In the genomic region with DNA sequence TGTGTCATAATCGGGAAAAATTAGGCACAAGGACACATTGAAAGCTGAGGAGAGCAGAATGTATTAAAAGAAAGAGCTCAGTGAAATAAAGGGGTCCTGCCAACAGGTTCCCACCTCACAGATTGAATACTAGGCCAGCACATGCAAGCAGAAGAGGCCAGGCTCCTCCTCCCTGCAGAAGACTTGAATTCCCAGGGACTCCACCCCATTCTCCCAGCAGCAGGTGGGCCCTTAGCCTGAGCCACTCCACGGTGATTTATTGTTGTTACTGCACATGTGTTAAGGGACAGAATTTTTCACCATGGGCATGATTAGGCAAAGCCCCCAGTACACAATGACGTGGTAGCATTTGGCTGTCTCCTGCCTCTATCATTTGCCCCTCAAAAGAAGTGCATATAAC, we compare ENCODE assay signal across 19 cellular contexts.
DNase-seq lines count a peak whose midpoint lies in the region; ATAC-seq, FAIRE-seq and TF ChIP-seq lines count a peak whose summit lies in the region.
"Had no signal": no experiment of that assay in that cellular context is flagged by ENCODE, and none has a peak within 500 bp of the region (broad histone marks: within the 10 kb centered on the region; RNA-seq: fewer than 3 reads in every experiment).

No MANE protein-coding gene starts in this region.

- H3K14ac ChIP-seq in H9 (ENCODE audit: insufficient read depth, low read length), result no peak overlapping the region

- H4K8ac ChIP-seq in H9 (replicated peaks; ENCODE audit: insufficient read length, low read depth, low read length), result no peak overlapping the region

- H4K5ac ChIP-seq in H9 (ENCODE audit: insufficient read length, low read depth, low read length), result no peak overlapping the region

- H3K4me1 Mint-ChIP-seq in H9 (peaks cover 5 to 8% of the 10 kb centered on the region in 2 experiments), WTC11 (0 out of 2 replicates have a peak, but pooled peaks cover 3% of the 10 kb centered on the region)

- H2BK12ac ChIP-seq in H9 (ENCODE audit: insufficient read length, low read depth, low read length), result no peak overlapping the region

- no TSS peak for BruUV-seq in A673 (replicated peaks; lab: Mats Ljungman, UMichigan)

- H2AK5ac ChIP-seq in H9 (ENCODE audit: insufficient read length, low read length), result no peak overlapping the region

- FAIRE-seq in HTR-8/SVneo (lab: Jason Lieb, UNC), result no peak
- FAIRE-seq: GM19239 had no signal

- H2AFZ ChIP-seq in H9 (ENCODE audit: low read length), result no peak overlapping the region

- no peak overlapping the region for H3K23ac ChIP-seq in H9 (ENCODE audit: insufficient read length, low read depth, low read length)

- WGBS in H9 (ENCODE audit: extremely low coverage, insufficient read length, low lambda C conversion rate), result no CpG with 5 or more reads among the region's 3 CpGs
- 65 to 69% methylated on average over 3 of the region's 3 CpGs for WGBS in thyroid gland, 2 donors

- H2BK120ac ChIP-seq in H9 (ENCODE audit: low read depth, low read length, poor library complexity, severe bottlenecking), result no peak overlapping the region

- H3K4me3 Mint-ChIP-seq in H9 (no peak overlapping the region), WTC11 (no peak overlapping the region)
- H3K4me3 Mint-ChIP-seq: T-helper 2 cell treated with Interferon-gamma antibody and Interleukin-4, amounts not matched to agents 5 μg/mL and 100 μg/mL, for 36 hours had no signal

- DNase-seq in A673 (ENCODE audit: low spot score), result peak; percentile 32
- peak; percentile 32 for DNase-seq in H9
- DNase-seq in NCI-H524 (lab: John Stamatoyannopoulos, UW), result peak; percentile 68 to 89
- peak; percentile 14 for DNase-seq in WTC11 (ENCODE audit: low spot score)
- DNase-seq in UCSD-AML1 (lab: John Stamatoyannopoulos, UW; ENCODE audit: unreplicated experiment), result no peak
- DNase-seq in thyroid gland, result no peak
- DNase-seq in HTR-8/SVneo (ENCODE audit: insufficient read length, low spot score), result no peak
- no peak for DNase-seq in left cardiac atrium
- DNase-seq: Caco-2, DMS53, NCI-H146, NCI-H2081 treated with DMSO at 0.1 percent for 48 hours, NCI-H526, PC-3 had no signal

- H3K9me3 Mint-ChIP-seq in H9 (peaks cover 0 to 11% of the 10 kb centered on the region in 2 experiments; a peak in 2 of 5 replicates), WTC11 (peaks cover 34% of the 10 kb centered on the region)

- ATAC-seq in WTC11 (peak; percentile 60), left cardiac atrium (no peak)
- ATAC-seq: PC-3 had no signal

- H4K91ac ChIP-seq in H9 (ENCODE audit: insufficient read length, low read depth, low read length), result no peak overlapping the region

- H3K27ac Mint-ChIP-seq in H9 (no peak overlapping the region), WTC11 (no peak overlapping the region)
- H3K27ac Mint-ChIP-seq: T-helper 2 cell treated with Interferon-gamma antibody and Interleukin-4, amounts not matched to agents 5 μg/mL and 100 μg/mL, for 36 hours had no signal

- H3K4me3 ChIP-seq in A673 (ENCODE audit: low read depth, low read length, poor library complexity, severe bottlenecking), result no peak overlapping the region
- no peak overlapping the region for H3K4me3 ChIP-seq in thyroid gland (replicated peaks in 1 of 3)
- H3K4me3 ChIP-seq: HAP-1 had no signal

- H3K9me3 ChIP-seq in A673 (ENCODE audit: low read depth, low read length, poor library complexity, severe bottlenecking) (peaks cover 10% of the 10 kb centered on the region), H9 (ENCODE audit: control insufficient read depth, low read depth, low read length) (no peaks in the 10 kb centered on the region), thyroid gland (no peaks in the 10 kb centered on the region)
- H3K9me3 ChIP-seq: HAP-1 had no signal

- H2BK20ac ChIP-seq in H9 (ENCODE audit: low read depth, low read length, poor library complexity, severe bottlenecking), result no peak overlapping the region

- H3K4ac ChIP-seq in H9 (ENCODE audit: low read depth, low read length), result no peak overlapping the region

- H3K79me1 ChIP-seq in H9 (ENCODE audit: insufficient read depth, low read depth, low read length, poor library complexity, severe bottlenecking), result no peaks in the 10 kb centered on the region

- CTCF ChIA-PET in A673 (lab: Charles Lee) (no interaction called here), WTC11 (lab: Charles Lee) (no interaction called here)

- H3K36me3 ChIP-seq in A673 (ENCODE audit: insufficient read depth, low read length, poor library complexity, severe bottlenecking) (no peaks in the 10 kb centered on the region), thyroid gland (no peaks in the 10 kb centered on the region)
- H3K36me3 ChIP-seq: HAP-1 had no signal

- no peak overlapping the region for H2BK15ac ChIP-seq in H9 (ENCODE audit: low read depth, low read length)

- intact Hi-C loops in A673 (cut with micrococcal nuclease; ENCODE audit: unreplicated experiment) (no loop called here), thyroid gland (cut with DNase I) (no loop called here), left cardiac atrium (cut with DNase I) (no loop called here)

- H3K27ac ChIP-seq in A673 (ENCODE audit: low read depth, low read length, poor library complexity, severe bottlenecking) (no peak overlapping the region), H9 (ENCODE audit: insufficient read length, low read depth, low read length) (no peak overlapping the region), thyroid gland (no peak overlapping the region)
- H3K27ac ChIP-seq: HL-60, RWPE1 had no signal

- TF ChIP-seq POLR2A in thyroid gland (IDR thresholded peaks at IDR 0.05), result no peak

- H3T11ph ChIP-seq in H9 (ENCODE audit: low read length), result no peak overlapping the region

- H3K4me1 ChIP-seq in A673 (ENCODE audit: insufficient read depth, low read length, poor library complexity, severe bottlenecking), result no peaks in the 10 kb centered on the region
- H3K4me1 ChIP-seq in H9 (ENCODE audit: insufficient read depth, low read length), result no peaks in the 10 kb centered on the region
- no peaks in the 10 kb centered on the region for H3K4me1 ChIP-seq in thyroid gland
- H3K4me1 ChIP-seq: Caco-2, HAP-1 had no signal

- no peak overlapping the region for H3K18ac ChIP-seq in H9 (ENCODE audit: insufficient read length, low read depth, low read length)

- no peak overlapping the region for H2BK5ac ChIP-seq in H9 (ENCODE audit: insufficient read length, low read length)

- no peaks in the 10 kb centered on the region for H4K20me1 ChIP-seq in H9 (ENCODE audit: control insufficient read depth, insufficient read depth, insufficient read length)

- no peak overlapping the region for H3K4me2 ChIP-seq in H9 (ENCODE audit: insufficient read depth, insufficient read length, low read length)

- no peaks in the 10 kb centered on the region for H3K79me2 ChIP-seq in H9 (ENCODE audit: insufficient read depth, low read length)

- H3K27me3 Mint-ChIP-seq in H9 (ENCODE audit: low read depth), result peaks cover 3% of the 10 kb centered on the region
- peaks cover 4% of the 10 kb centered on the region for H3K27me3 Mint-ChIP-seq in WTC11 (ENCODE audit: low read depth)

- H3K23me2 ChIP-seq in H9 (ENCODE audit: insufficient read length, low read depth, low read length, poor library complexity, severe bottlenecking), result no peaks in the 10 kb centered on the region

- H3K27me3 ChIP-seq in A673 (replicated peaks; ENCODE audit: insufficient read depth, low read depth, low read length, poor library complexity) (no peaks in the 10 kb centered on the region), H9 (ENCODE audit: insufficient read depth, low read length) (no peaks in the 10 kb centered on the region), thyroid gland (no peaks in the 10 kb centered on the region)

- peaks cover 0 to 9% (median 0%) of the 10 kb centered on the region in 3 experiments; a peak in 2 of 7 replicates for H3K36me3 Mint-ChIP-seq in H9 (ENCODE audit: insufficient read depth in 1 of 3, low read depth in 3 of 3)
- H3K36me3 Mint-ChIP-seq in WTC11, result peaks cover 29% of the 10 kb centered on the region

- POLR2A ChIA-PET in A673 (lab: Charles Lee; ENCODE audit: low non-redundant PET), result no interaction called here
- POLR2A ChIA-PET in WTC11 (lab: Charles Lee), result no interaction called here

- H3K9ac ChIP-seq in H9 (ENCODE audit: extremely low read depth, insufficient read length, low read length), result no peak overlapping the region

- no peak overlapping the region for H3K56ac ChIP-seq in H9 (ENCODE audit: insufficient read length, low read depth, low read length)

- TF ChIP-seq CTCF in A673 (conservative IDR thresholded peaks at IDR 0.05; ENCODE audit: low read depth, low read length) (no peak), H9 (conservative IDR thresholded peaks at IDR 0.05) (no peak), WTC11 (IDR thresholded peaks at IDR 0.05) (no peak), thyroid gland (IDR thresholded peaks at IDR 0.05) (no peak)

TF ChIP-seq in WTC11, 78 proteins besides CTCF, POLR2A, EP300 and RAD21 (continues in another document):
- TF ChIP-seq MYBL2 (CRISPR knock-in tag; IDR thresholded peaks at IDR 0.05), result no peak
- TF ChIP-seq, protein P1, sequence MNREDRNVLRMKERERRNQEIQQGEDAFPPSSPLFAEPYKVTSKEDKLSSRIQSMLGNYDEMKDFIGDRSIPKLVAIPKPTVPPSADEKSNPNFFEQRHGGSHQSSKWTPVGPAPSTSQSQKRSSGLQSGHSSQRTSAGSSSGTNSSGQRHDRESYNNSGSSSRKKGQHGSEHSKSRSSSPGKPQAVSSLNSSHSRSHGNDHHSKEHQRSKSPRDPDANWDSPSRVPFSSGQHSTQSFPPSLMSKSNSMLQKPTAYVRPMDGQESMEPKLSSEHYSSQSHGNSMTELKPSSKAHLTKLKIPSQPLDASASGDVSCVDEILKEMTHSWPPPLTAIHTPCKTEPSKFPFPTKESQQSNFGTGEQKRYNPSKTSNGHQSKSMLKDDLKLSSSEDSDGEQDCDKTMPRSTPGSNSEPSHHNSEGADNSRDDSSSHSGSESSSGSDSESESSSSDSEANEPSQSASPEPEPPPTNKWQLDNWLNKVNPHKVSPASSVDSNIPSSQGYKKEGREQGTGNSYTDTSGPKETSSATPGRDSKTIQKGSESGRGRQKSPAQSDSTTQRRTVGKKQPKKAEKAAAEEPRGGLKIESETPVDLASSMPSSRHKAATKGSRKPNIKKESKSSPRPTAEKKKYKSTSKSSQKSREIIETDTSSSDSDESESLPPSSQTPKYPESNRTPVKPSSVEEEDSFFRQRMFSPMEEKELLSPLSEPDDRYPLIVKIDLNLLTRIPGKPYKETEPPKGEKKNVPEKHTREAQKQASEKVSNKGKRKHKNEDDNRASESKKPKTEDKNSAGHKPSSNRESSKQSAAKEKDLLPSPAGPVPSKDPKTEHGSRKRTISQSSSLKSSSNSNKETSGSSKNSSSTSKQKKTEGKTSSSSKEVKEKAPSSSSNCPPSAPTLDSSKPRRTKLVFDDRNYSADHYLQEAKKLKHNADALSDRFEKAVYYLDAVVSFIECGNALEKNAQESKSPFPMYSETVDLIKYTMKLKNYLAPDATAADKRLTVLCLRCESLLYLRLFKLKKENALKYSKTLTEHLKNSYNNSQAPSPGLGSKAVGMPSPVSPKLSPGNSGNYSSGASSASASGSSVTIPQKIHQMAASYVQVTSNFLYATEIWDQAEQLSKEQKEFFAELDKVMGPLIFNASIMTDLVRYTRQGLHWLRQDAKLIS (CRISPR knock-in tag; IDR thresholded peaks at IDR 0.05; ENCODE audit: borderline replicate concordance), result no peak

Comparison
In these comparisons a context has a peak if more than half of its experiments do, and no peak if none do; other contexts are left out.
1. DNase-seq: peak in A673 (single experiment), H9 (single experiment), NCI-H524 (2 of 2) and WTC11 (single experiment); none in UCSD-AML1 (single experiment), thyroid gland (0 of 2), HTR-8/SVneo (single experiment) and left cardiac atrium (single experiment).